Comparison of ENCODE assay signal across 1 cellular context in the genomic region with DNA sequence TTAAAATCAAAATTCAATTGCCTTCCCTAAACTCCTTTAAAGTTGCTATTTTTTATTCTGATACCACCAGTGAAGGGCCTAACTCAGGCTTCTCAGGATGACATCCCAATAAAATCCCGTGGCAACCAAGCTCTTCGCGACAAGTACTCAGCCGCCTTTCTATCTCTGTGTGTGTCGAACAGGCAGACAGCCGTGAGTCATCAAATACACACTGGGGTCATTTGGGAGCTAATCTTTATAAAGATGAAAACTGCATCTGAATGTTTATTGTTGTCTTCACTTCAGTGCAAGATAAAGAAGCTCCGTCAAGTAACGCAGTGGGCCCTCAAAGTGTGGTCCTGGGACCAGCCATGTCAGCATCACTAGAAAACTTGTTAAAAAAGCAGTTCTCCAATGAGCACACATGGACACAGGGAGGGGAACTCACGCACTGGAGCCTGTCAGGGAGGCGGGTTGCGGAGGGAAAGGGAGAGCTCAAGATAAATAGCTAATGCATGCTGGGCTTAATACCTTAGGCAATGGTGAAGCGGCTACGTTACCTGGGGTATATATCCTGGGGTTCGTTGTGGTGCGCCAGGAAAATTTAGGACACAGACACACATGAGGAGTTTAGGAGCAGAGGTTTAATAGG.
TF ChIP-seq lines count a peak whose summit lies in the region.

No MANE protein-coding gene starts in this region.

TF ChIP-seq in K562, 482 proteins besides CTCF, POLR2A, EP300 and RAD21 (continued from another document):
- TF ChIP-seq, protein P1, sequence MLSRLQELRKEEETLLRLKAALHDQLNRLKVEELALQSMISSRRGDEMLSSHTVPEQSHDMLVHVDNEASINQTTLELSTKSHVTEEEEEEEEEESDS (CRISPR knock-in tag; IDR thresholded peaks at IDR 0.05) = no peak
- TF ChIP-seq, protein P2, sequence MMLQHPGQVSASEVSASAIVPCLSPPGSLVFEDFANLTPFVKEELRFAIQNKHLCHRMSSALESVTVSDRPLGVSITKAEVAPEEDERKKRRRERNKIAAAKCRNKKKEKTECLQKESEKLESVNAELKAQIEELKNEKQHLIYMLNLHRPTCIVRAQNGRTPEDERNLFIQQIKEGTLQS (IDR thresholded peaks at IDR 0.05) = peak; percentile 60
- TF ChIP-seq, protein P2 (CRISPR knock-in tag; conservative IDR thresholded peaks at IDR 0.05) = no peak
- TF ChIP-seq RFX1 (IDR thresholded peaks at IDR 0.05) (peak; percentile 41), NFE2L1 (tag; IDR thresholded peaks at IDR 0.05; ENCODE audit: borderline replicate concordance, low read depth) (0 out of 2 replicates have a peak, but pooled peaks have one; percentile 7)
